10 cellular contexts compared by ENCODE assay signal in genomic region chr6:53070808-53071207, GRCh38. TPM values are rescaled to one million over a fixed set of nuclear protein-coding genes. Genes with fewer than 3 reads are reported as not detected.
A peak's percentile ranks its signal among the peaks of the same experiment; 100 is the strongest.
DNase-seq lines count a peak whose midpoint lies in the region; ATAC-seq, FAIRE-seq and TF ChIP-seq lines count a peak whose summit lies in the region.
"Had no signal": no experiment of that assay in that cellular context is flagged by ENCODE, and none has a peak within 500 bp of the region (broad histone marks: within the 10 kb centered on the region; RNA-seq: fewer than 3 reads in every experiment).

No MANE protein-coding gene starts in this region.

- POLR2A ChIA-PET in PC-9 (lab: Charles Lee; ENCODE audit: unreplicated experiment): no interaction called here

- ATAC-seq in HG03354 (IDR thresholded peaks at IDR 0.05; ENCODE audit: poor library complexity, severe bottlenecking, unreplicated experiment) (peak; percentile 47), foreskin keratinocyte (no peak), HG03097 (IDR thresholded peaks at IDR 0.05; ENCODE audit: low FRiP score, unreplicated experiment) (no peak), psoas muscle (no peak)
- ATAC-seq: sciatic nerve, WTC11 had no signal

- H3K4me1 ChIP-seq in foreskin keratinocyte (no peaks in the 10 kb centered on the region), PC-9 (replicated peaks; ENCODE audit: insufficient read depth) (peaks cover 22% of the 10 kb centered on the region), psoas muscle (peaks cover 23% of the 10 kb centered on the region)

- peak; percentile 75 for FAIRE-seq in GM18507 (lab: Jason Lieb, UNC)

- no peak for DNase-seq in GM18507 (ENCODE audit: extremely low spot score, insufficient read length, low read depth)
- DNase-seq in GM20000 (ENCODE audit: low spot score): peak; percentile 68
- DNase-seq in foreskin keratinocyte: no peak
- no peak for DNase-seq in PC-9
- DNase-seq in psoas muscle: no peak
- DNase-seq: NCI-H510A had no signal

- TF ChIP-seq CTCF in GM20000 (IDR thresholded peaks at IDR 0.05; ENCODE audit: extremely low read depth, missing control alignments) (no peak), foreskin keratinocyte (conservative IDR thresholded peaks at IDR 0.05) (peak; percentile 21), PC-9 (conservative IDR thresholded peaks at IDR 0.05) (no peak), psoas muscle (IDR thresholded peaks at IDR 0.05) (no peak)

- H3K27ac ChIP-seq in foreskin keratinocyte: no peak overlapping the region
- H3K27ac ChIP-seq in PC-9: no peak overlapping the region
- H3K27ac ChIP-seq in psoas muscle: no peak overlapping the region

- BruUV-seq in PC-9 (replicated peaks; lab: Mats Ljungman, UMichigan): no TSS peak

- H3K4me2 ChIP-seq in PC-9: no peak overlapping the region

- peaks cover 32% of the 10 kb centered on the region for H3K79me2 ChIP-seq in PC-9 (ENCODE audit: low read depth)

- no peaks in the 10 kb centered on the region for H3K27me3 ChIP-seq in foreskin keratinocyte
- H3K27me3 ChIP-seq in PC-9 (ENCODE audit: insufficient read depth, low read depth): no peaks in the 10 kb centered on the region
- H3K27me3 ChIP-seq in psoas muscle (ENCODE audit: insufficient read depth in 3 of 3, low read length in 2 of 3): no peaks in the 10 kb centered on the region

- peaks cover 4% of the 10 kb centered on the region for H4K20me1 ChIP-seq in PC-9 (ENCODE audit: insufficient read depth)

- H3F3A ChIP-seq in PC-9 (ENCODE audit: insufficient read depth, low read depth): no peaks in the 10 kb centered on the region

- peaks cover 18% of the 10 kb centered on the region for H3K36me3 ChIP-seq in PC-9 (ENCODE audit: low read depth)
- H3K36me3 ChIP-seq in psoas muscle (ENCODE audit: insufficient read depth in 1 of 2, low read depth in 1 of 2): peaks cover 11 to 70% of the 10 kb centered on the region in 2 donors

- WGBS in psoas muscle, 3 donors: 48 to 70% (median 54%) methylated on average over 1 of the region's 1 CpG

- no peak overlapping the region for H2AFZ ChIP-seq in PC-9

- H3K9me2 ChIP-seq in PC-9 (ENCODE audit: insufficient read depth): no peaks in the 10 kb centered on the region

- intact Hi-C loops in PC-9 (cut with micrococcal nuclease; ENCODE audit: unreplicated experiment) (no loop called here), psoas muscle (cut with DNase I) (no loop called here)

- H3K9me3 ChIP-seq in PC-9 (ENCODE audit: insufficient read depth, low read depth) (no peaks in the 10 kb centered on the region), psoas muscle (no peaks in the 10 kb centered on the region)

- H3K4me3 ChIP-seq in PC-9 (no peak overlapping the region), psoas muscle (no peak overlapping the region)

- CTCF ChIA-PET in PC-9 (lab: Charles Lee): no interaction called here

RNA-seq across cellular contexts. Expression of gene FBXO9, which starts 5.6 kb away (rescaled TPM):
- 43.2 and 45.5 TPM in 2 replicates for total RNA-seq in foreskin keratinocyte
- 25.6 and 29.7 TPM in 2 replicates for polyA plus RNA-seq in foreskin keratinocyte
- total RNA-seq in PC-9 (2021): 49.9 and 56.5 TPM in 2 replicates
- total RNA-seq in psoas muscle: 10 to 100 TPM; 34.6 to 74.2 (median 46.0) TPM
- polyA plus RNA-seq in psoas muscle: 10 to 100 TPM; 23.2 to 49.8 (median 29.8) TPM

RNA-seq across cellular contexts. Expression of gene CILK1, which starts 9.2 kb away (rescaled TPM):
- total RNA-seq in foreskin keratinocyte (6.8 and 7.2 TPM in 2 replicates), PC-9 (2021) (7.0 and 8.0 TPM in 2 replicates), psoas muscle (1 to 10 TPM; 3.0 to 4.3 (median 3.6) TPM)
- polyA plus RNA-seq in foreskin keratinocyte (1.6 and 1.8 TPM in 2 replicates), psoas muscle (1 to 10 TPM in 2 of 3 donors, under 1 TPM in 1; 0.49 to 5.5 (median 2.1) TPM)
